ENCODE assay signal across 13 cellular contexts in the genomic region with DNA sequence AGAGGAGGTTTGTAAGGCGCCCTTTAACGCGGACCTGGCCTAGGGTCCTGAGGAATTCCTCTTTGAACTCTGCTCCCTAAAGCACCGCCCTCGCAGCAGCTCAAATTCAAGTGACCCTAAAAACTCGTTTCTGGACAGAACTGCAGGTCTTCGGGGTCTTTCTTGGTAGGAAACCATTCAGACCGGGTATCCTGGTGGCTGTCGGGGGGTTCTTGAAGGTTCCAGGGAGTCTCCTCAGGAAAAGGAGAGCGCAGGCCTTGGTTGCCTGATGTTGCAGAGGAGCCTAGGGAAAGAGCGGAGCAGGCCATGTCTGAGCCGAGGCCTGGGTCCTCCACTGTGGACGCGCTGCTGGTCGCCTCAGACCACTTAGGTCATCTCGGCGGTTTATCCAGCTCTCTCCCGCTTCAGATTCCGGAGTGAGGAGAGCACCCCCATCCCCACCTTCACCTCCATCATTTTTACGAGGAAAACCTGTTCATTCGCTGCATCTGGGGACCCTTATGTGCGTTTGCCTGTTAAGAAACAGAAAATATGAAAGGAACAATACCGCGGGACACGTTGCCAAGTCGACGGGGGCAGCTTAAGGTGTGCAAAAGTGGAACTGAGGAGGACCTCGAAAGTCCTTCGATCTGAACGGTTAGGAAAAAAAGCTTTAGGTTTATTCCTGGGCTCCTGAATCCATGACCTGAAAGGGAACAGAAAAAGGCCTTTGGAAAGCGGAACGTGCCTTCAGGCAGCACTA.
DNase-seq lines count a peak whose midpoint lies in the region; ATAC-seq and TF ChIP-seq lines count a peak whose summit lies in the region.
"Had no signal": no experiment of that assay in that cellular context is flagged by ENCODE, and none has a peak within 500 bp of the region (broad histone marks: within the 10 kb centered on the region; RNA-seq: fewer than 3 reads in every experiment).

No MANE protein-coding gene starts in this region.

- H2AFZ ChIP-seq in smooth muscle cell (ENCODE audit: low read depth) = no peak overlapping the region

- no peaks in the 10 kb centered on the region for H3K4me1 ChIP-seq in NT2/D1 (ENCODE audit: insufficient read depth, insufficient read length)
- H3K4me1 ChIP-seq in iPS DF 6.9 (ENCODE audit: control insufficient read depth, insufficient read depth, low read length) = peaks cover 5% of the 10 kb centered on the region; the same call in 1 of the 2 replicates
- peaks cover 39% of the 10 kb centered on the region for H3K4me1 ChIP-seq in smooth muscle cell (ENCODE audit: low read depth)
- no peaks in the 10 kb centered on the region for H3K4me1 ChIP-seq in foreskin keratinocyte

- no peaks in the 10 kb centered on the region for H4K20me1 ChIP-seq in smooth muscle cell (ENCODE audit: low read depth)

- H3K9me3 ChIP-seq in NT2/D1 (ENCODE audit: insufficient read depth, low read length) = no peaks in the 10 kb centered on the region
- H3K9me3 ChIP-seq in iPS DF 6.9 (ENCODE audit: control insufficient read depth, insufficient read depth, low read length) = no peaks in the 10 kb centered on the region
- H3K9me3 ChIP-seq in smooth muscle cell (replicated peaks; ENCODE audit: low read depth) = no peaks in the 10 kb centered on the region
- H3K9me3 ChIP-seq: SJSA1, thyroid gland had no signal

- peaks cover 5% of the 10 kb centered on the region for H3K36me3 Mint-ChIP-seq in T-helper 1 cell treated with Interleukin-12 subunit alpha and Interleukin-12 subunit beta and Interleukin-4 antibody, amounts not matched to agents 30 μg/mL and 1 μg/mL, for 36 hours (ENCODE audit: low read depth)

- peaks cover 33% of the 10 kb centered on the region for H3K4me1 Mint-ChIP-seq in T-helper 1 cell treated with Interleukin-12 subunit alpha and Interleukin-12 subunit beta and Interleukin-4 antibody, amounts not matched to agents 30 μg/mL and 1 μg/mL, for 36 hours (ENCODE audit: low read depth)

- H3K27me3 Mint-ChIP-seq in T-helper 1 cell treated with Interleukin-12 subunit alpha and Interleukin-12 subunit beta and Interleukin-4 antibody, amounts not matched to agents 30 μg/mL and 1 μg/mL, for 36 hours (ENCODE audit: low read depth) = peaks cover 84% of the 10 kb centered on the region

- DNase-seq in T-helper 1 cell (no peak), NT2/D1 (ENCODE audit: low read depth, low spot score) (no peak), iPS DF 6.9 (ENCODE audit: low read depth, low spot score) (no peak), smooth muscle cell (lab: John Stamatoyannopoulos, UW; ENCODE audit: unreplicated experiment) (no peak), AG08395 (ENCODE audit: low spot score) (no peak), foreskin keratinocyte (no peak), NCI-H526 (lab: John Stamatoyannopoulos, UW) (no peak)
- DNase-seq: NCI-H774, thyroid gland had no signal

- peak overlapping the region; percentile 29 for H3K4me3 Mint-ChIP-seq in T-helper 1 cell treated with Interleukin-12 subunit alpha and Interleukin-12 subunit beta and Interleukin-4 antibody, amounts not matched to agents 30 μg/mL and 1 μg/mL, for 36 hours

- H3K27ac ChIP-seq in iPS DF 6.9 (ENCODE audit: low read length) (no peak overlapping the region), smooth muscle cell (ENCODE audit: low read depth) (no peak overlapping the region), foreskin keratinocyte (no peak overlapping the region)
- H3K27ac ChIP-seq: HL-60, SJSA1, thyroid gland had no signal

- ATAC-seq in foreskin keratinocyte = no peak
- ATAC-seq: activated naive CD4-positive, alpha-beta T cell treated with anti-CD3 and anti-CD28 coated beads, Interleukin-2, amount 50 U/mL, for 72 hours had no signal

- no peaks in the 10 kb centered on the region for H3K9me3 Mint-ChIP-seq in T-helper 1 cell treated with Interleukin-12 subunit alpha and Interleukin-12 subunit beta and Interleukin-4 antibody, amounts not matched to agents 30 μg/mL and 1 μg/mL, for 36 hours
- H3K9me3 Mint-ChIP-seq: activated naive CD4-positive, alpha-beta T cell treated with anti-CD3 and anti-CD28 coated beads, Interleukin-2, amount 50 U/mL, for 72 hours had no signal

- no peak overlapping the region for H3K27ac Mint-ChIP-seq in T-helper 1 cell treated with Interleukin-12 subunit alpha and Interleukin-12 subunit beta and Interleukin-4 antibody, amounts not matched to agents 30 μg/mL and 1 μg/mL, for 36 hours
- H3K27ac Mint-ChIP-seq: activated naive CD4-positive, alpha-beta T cell treated with anti-CD3 and anti-CD28 coated beads, Interleukin-2, amount 50 U/mL, for 72 hours had no signal

- H3F3A ChIP-seq in smooth muscle cell (ENCODE audit: low read depth) = no peaks in the 10 kb centered on the region

- no peak for TF ChIP-seq CTCF in smooth muscle cell (IDR thresholded peaks at IDR 0.05; ENCODE audit: borderline replicate concordance, insufficient read depth, poor library complexity, severe bottlenecking)
- no peak for TF ChIP-seq CTCF in foreskin keratinocyte (conservative IDR thresholded peaks at IDR 0.05)

- H3K4me3 ChIP-seq in NT2/D1 (ENCODE audit: insufficient read length, low read depth) (peak overlapping the region; percentile 21), iPS DF 6.9 (ENCODE audit: low read length) (peak overlapping the region; percentile 18; the same call in 1 of the 2 replicates), smooth muscle cell (peak overlapping the region; percentile 40)
- H3K4me3 ChIP-seq: SJSA1, thyroid gland had no signal

- H3K36me3 ChIP-seq in NT2/D1 (ENCODE audit: insufficient read depth, insufficient read length, low read length) (no peaks in the 10 kb centered on the region), iPS DF 6.9 (ENCODE audit: control insufficient read depth, insufficient read depth, low read length) (no peaks in the 10 kb centered on the region), smooth muscle cell (ENCODE audit: low read depth) (no peaks in the 10 kb centered on the region)
- H3K36me3 ChIP-seq: SJSA1, thyroid gland had no signal

- peak overlapping the region; percentile 85 for H3K4me2 ChIP-seq in smooth muscle cell

- H3K27me3 ChIP-seq in NT2/D1 (ENCODE audit: insufficient read depth, insufficient read length) = peaks cover 81% of the 10 kb centered on the region
- peaks cover 58% of the 10 kb centered on the region for H3K27me3 ChIP-seq in iPS DF 6.9 (ENCODE audit: control insufficient read depth, insufficient read depth, low read length)
- peaks cover 75% of the 10 kb centered on the region for H3K27me3 ChIP-seq in smooth muscle cell (ENCODE audit: low read depth)
- H3K27me3 ChIP-seq in foreskin keratinocyte = peaks cover 55% of the 10 kb centered on the region

- no peaks in the 10 kb centered on the region for H3K79me2 ChIP-seq in smooth muscle cell (ENCODE audit: low read depth)

- WGBS in iPS DF 6.9 (ENCODE audit: insufficient coverage, insufficient read length) = no CpG with 5 or more reads among the region's 32 CpGs
- 22% methylated on average over 32 of the region's 32 CpGs for WGBS in smooth muscle cell (ENCODE audit: low lambda C conversion rate)

- H3K9ac ChIP-seq in NT2/D1 (ENCODE audit: insufficient read length, low read depth) = no peak overlapping the region
- H3K9ac ChIP-seq in smooth muscle cell (ENCODE audit: low read depth) = no peak overlapping the region
